ENCODE assay signal across 8 cellular contexts in genomic region chr5:142324871-142325676, GRCh38. TPM values are rescaled to one million over a fixed set of nuclear protein-coding genes. Genes with fewer than 3 reads are reported as not detected.
A peak's percentile ranks its signal among the peaks of the same experiment; 100 is the strongest.
DNase-seq lines count a peak whose midpoint lies in the region; ATAC-seq and TF ChIP-seq lines count a peak whose summit lies in the region.

TSS of gene SPRY4 (minus strand) at chr5:142325021. CDS start at chr5:142315108, 9,913 bp downstream.

- H2AK9ac ChIP-seq in IMR-90 (replicated peaks; ENCODE audit: low read depth, low read length, poor library complexity) = peak within 1 kb of the TSS; percentile 98

- peaks cover 68% of the 10 kb centered on the region for H3K27me3 Mint-ChIP-seq in activated T-cell treated with anti-CD3 and anti-CD28 coated beads, Interleukin-2, amount 50 U/mL, for 24 hours

- ATAC-seq in GM21528 (IDR thresholded peaks at IDR 0.05; ENCODE audit: low FRiP score, unreplicated experiment) (peak; percentile 79), IMR-90 (ENCODE audit: low read depth) (peak; percentile 40)

- no peaks in the 10 kb centered on the region; the same call in 1 of the 2 replicates for H3K36me3 ChIP-seq in IMR-90 (ENCODE audit: control insufficient read depth, insufficient read depth, low read length)
- H3K36me3 ChIP-seq in esophagus (ENCODE audit: control insufficient read depth in 2 of 2, insufficient read depth in 2 of 2, low read length in 1 of 2) = no peaks in the 10 kb centered on the region
- H3K36me3 ChIP-seq in mucosa of rectum (ENCODE audit: control insufficient read depth in 2 of 2, insufficient read depth in 2 of 2, low read length in 2 of 2) = no peaks in the 10 kb centered on the region

- in situ Hi-C loops in IMR-90 (cut with MboI; ENCODE audit: low sequenced_read_pairs) = loop anchor here (5.0 kb wide), 1 partner anchor 222 kb away; no protein-coding TSS in a partner anchor

- H3K27ac ChIP-seq in IMR-90 (ENCODE audit: insufficient read depth, low read length) (peak within 1 kb of the TSS; percentile 100), esophagus (ENCODE audit: low read depth in 2 of 2, low read length in 1 of 2) (peak within 1 kb of the TSS; percentile 74 to 87), mucosa of rectum (ENCODE audit: low read depth in 2 of 2, low read length in 2 of 2) (peak within 1 kb of the TSS; percentile 92 to 94)

- intact Hi-C loops in IMR-90 (cut with micrococcal nuclease) = loop anchor here (1.0 to 5.0 kb wide), 5 partner anchors 32 to 372 kb away; no protein-coding TSS in a partner anchor

- POLR2A ChIA-PET in IMR-90 (lab: Charles Lee; ENCODE audit: unreplicated experiment) = interaction anchor here (0.6 to 0.7 kb wide), 3 partner anchors 13 to 26 kb away, joined by 5 to 6 read pairs (median 6); no protein-coding TSS in a partner anchor

- peak within 1 kb of the TSS; percentile 80 for H3K27ac Mint-ChIP-seq in activated T-cell treated with anti-CD3 and anti-CD28 coated beads, Interleukin-2, amount 50 U/mL, for 24 hours

- no peak; the same call in 1 of the 2 replicates for TF ChIP-seq CTCF in IMR-90 (conservative IDR thresholded peaks at IDR 0.05; ENCODE audit: low read depth, low read length)

- H3K9me3 Mint-ChIP-seq in activated T-cell treated with anti-CD3 and anti-CD28 coated beads, Interleukin-2, amount 50 U/mL, for 24 hours = no peaks in the 10 kb centered on the region

- CTCF ChIA-PET in IMR-90 (lab: Yijun Ruan, JAX) = interaction anchor here (0.9 to 3.2 kb wide), 3 partner anchors 29 to 223 kb away, joined by 3 to 15 read pairs (median 4); no protein-coding TSS in a partner anchor

- peak within 1 kb of the TSS; percentile 97 for H3K4ac ChIP-seq in IMR-90 (ENCODE audit: low read depth, low read length)

- peak within 1 kb of the TSS; percentile 94 for H2BK120ac ChIP-seq in IMR-90 (ENCODE audit: low read depth, low read length)

- WGBS in IMR-90 (ENCODE audit: extremely low coverage in 2 of 2, insufficient read length in 1 of 2), 2 experiments = 0% methylated on average over 14 of the region's 52 CpGs; no CpG with 5 or more reads in 1 of the 2 experiments
- WGBS in esophagus, 2 donors = 0 to 1% methylated on average over 50 to 52 of the region's 52 CpGs

- H3K9me1 ChIP-seq in IMR-90 (ENCODE audit: insufficient read depth, low read length) = peaks cover 9% of the 10 kb centered on the region

- peaks cover 21 to 37% of the 10 kb centered on the region in 2 experiments for H3K79me1 ChIP-seq in IMR-90 (ENCODE audit: low read depth in 1 of 2, low read length in 2 of 2)

- peak within 1 kb of the TSS; percentile 98 to 99 for H4K8ac ChIP-seq in IMR-90 (ENCODE audit: low read depth in 2 of 2, low read length in 2 of 2)

- peak within 1 kb of the TSS; percentile 97 for H3K9ac ChIP-seq in IMR-90 (ENCODE audit: low read depth, low read length)
- H3K9ac ChIP-seq in mucosa of rectum (ENCODE audit: low read depth in 1 of 2, low read length in 2 of 2) = peak within 1 kb of the TSS; percentile 85 to 91

- peak within 1 kb of the TSS; percentile 98 for H3K23ac ChIP-seq in IMR-90 (ENCODE audit: low read depth, low read length)

- no TSS peak for BruUV-seq in IMR-90 (replicated peaks; lab: Mats Ljungman, UMichigan)

- peak within 1 kb of the TSS; percentile 97 for H2BK5ac ChIP-seq in IMR-90 (ENCODE audit: low read depth, low read length, poor library complexity, severe bottlenecking)

- peak within 1 kb of the TSS; percentile 83 for H3K4me3 Mint-ChIP-seq in activated T-cell treated with anti-CD3 and anti-CD28 coated beads, Interleukin-2, amount 50 U/mL, for 24 hours

- H3K4me1 Mint-ChIP-seq in activated T-cell treated with anti-CD3 and anti-CD28 coated beads, Interleukin-2, amount 50 U/mL, for 24 hours (ENCODE audit: low read depth) = peaks cover 49% of the 10 kb centered on the region

- H2BK15ac ChIP-seq in IMR-90 (ENCODE audit: low read depth, low read length) = peak within 1 kb of the TSS; percentile 99; the same call in 2 of the 3 replicates

- H3K4me1 ChIP-seq in IMR-90 (ENCODE audit: control insufficient read depth, insufficient read depth, low read length) (peaks cover 31% of the 10 kb centered on the region), esophagus (ENCODE audit: control insufficient read depth in 2 of 2, insufficient read depth in 2 of 2, low read length in 1 of 2) (peaks cover 8 to 13% of the 10 kb centered on the region in 2 donors), mucosa of rectum (ENCODE audit: control insufficient read depth in 2 of 2, insufficient read depth in 2 of 2, low read length in 2 of 2) (peaks cover 36 to 45% of the 10 kb centered on the region in 2 donors)

- peak within 1 kb of the TSS; percentile 96 for H3K4me2 ChIP-seq in IMR-90 (ENCODE audit: low read depth, low read length)

- DNase-seq in DMS 273 treated with DMSO at 0.1 percent for 48 hours (lab: John Stamatoyannopoulos, UW) = peak; percentile 92
- peak; percentile 98 for DNase-seq in IMR-90
- DNase-seq in OCI-M2 (lab: John Stamatoyannopoulos, UW; ENCODE audit: unreplicated experiment) = peak; percentile 85
- DNase-seq in activated T-cell treated with anti-CD3 and anti-CD28 coated beads, Interleukin-2, amount 50 U/mL, for 24 hours = peak; percentile 91
- DNase-seq in stimulated activated CD8-positive, alpha-beta memory T cell treated with anti-CD3 and anti-CD28 coated beads, Interleukin-4, amount 100 ng/mL, for 4 hours (ENCODE audit: low read depth in 2 of 2, low spot score in 1 of 2) = peak; percentile 63 to 64

- TF ChIP-seq RAD21 in IMR-90 (IDR thresholded peaks at IDR 0.05; ENCODE audit: low read length) = peak; percentile 30; the same call in 1 of the 2 replicates

- peak within 1 kb of the TSS; percentile 98 for H3K18ac ChIP-seq in IMR-90 (ENCODE audit: low read depth, low read length)

- H4K91ac ChIP-seq in IMR-90 (ENCODE audit: insufficient read depth, low read depth, low read length) = peak within 1 kb of the TSS; percentile 99

- H4K5ac ChIP-seq in IMR-90 (ENCODE audit: low read depth, low read length) = peak within 1 kb of the TSS; percentile 99

- H3K14ac ChIP-seq in IMR-90 (replicated peaks; ENCODE audit: low read depth, low read length) = peak within 1 kb of the TSS; percentile 99

- H4K20me1 ChIP-seq in IMR-90 (ENCODE audit: insufficient read depth, low read length) = peaks cover 47% of the 10 kb centered on the region

- no peaks in the 10 kb centered on the region for H3K27me3 ChIP-seq in IMR-90 (ENCODE audit: control insufficient read depth, insufficient read depth, low read length)
- peaks cover 0 to 5% of the 10 kb centered on the region in 2 donors for H3K27me3 ChIP-seq in esophagus (ENCODE audit: control insufficient read depth in 1 of 2, insufficient read depth in 2 of 2, low read length in 2 of 2)
- H3K27me3 ChIP-seq in mucosa of rectum (ENCODE audit: control insufficient read depth in 2 of 2, insufficient read depth in 2 of 2, low read length in 2 of 2) = peaks cover 0 to 3% of the 10 kb centered on the region in 2 donors

- H3K36me3 Mint-ChIP-seq in activated T-cell treated with anti-CD3 and anti-CD28 coated beads, Interleukin-2, amount 50 U/mL, for 24 hours (ENCODE audit: low read depth) = no peaks in the 10 kb centered on the region

- dilution Hi-C loops in IMR-90 (cut with HindIII; ENCODE audit: low sequenced_read_pairs, unreplicated experiment) = no loop called here

- peak within 1 kb of the TSS; percentile 96 for H3K56ac ChIP-seq in IMR-90 (ENCODE audit: extremely low read depth, insufficient read depth, low read length)

- H2BK20ac ChIP-seq in IMR-90 (ENCODE audit: low read depth, low read length) = peak within 1 kb of the TSS; percentile 30; the same call in 1 of the 2 replicates

- H2AFZ ChIP-seq in IMR-90 (replicated peaks; ENCODE audit: low read length, poor library complexity) = peak within 1 kb of the TSS; percentile 90

- H3K4me3 ChIP-seq in IMR-90 (ENCODE audit: insufficient read depth, low read depth, low read length) (peak within 1 kb of the TSS; percentile 68), esophagus (ENCODE audit: low read depth in 1 of 2, low read length in 2 of 2) (peak within 1 kb of the TSS; percentile 50 to 53), mucosa of rectum (ENCODE audit: low read length in 2 of 2) (peak within 1 kb of the TSS; percentile 84 to 85)

- no peaks in the 10 kb centered on the region for H3K9me3 ChIP-seq in IMR-90 (ENCODE audit: control insufficient read depth, insufficient read depth, low read length)
- no peaks in the 10 kb centered on the region for H3K9me3 ChIP-seq in esophagus (ENCODE audit: control insufficient read depth in 2 of 2, insufficient read depth in 1 of 2, low read depth in 1 of 2, low read length in 1 of 2)
- no peaks in the 10 kb centered on the region for H3K9me3 ChIP-seq in mucosa of rectum (ENCODE audit: control insufficient read depth in 2 of 2, low read length in 2 of 2)

- H2AK5ac ChIP-seq in IMR-90 (ENCODE audit: low read depth, low read length) = peak within 1 kb of the TSS; percentile 98

- TF ChIP-seq POLR2A in IMR-90 (IDR thresholded peaks at IDR 0.05; ENCODE audit: low read depth, low read length) = peak; percentile 98

TF ChIP-seq in IMR-90, 13 proteins besides CTCF, POLR2A, EP300 and RAD21:
- TF ChIP-seq USF2 (IDR thresholded peaks at IDR 0.05; ENCODE audit: low read depth, low read length) (peak; percentile 28; the same call in 1 of the 2 replicates), SMC3 (IDR thresholded peaks at IDR 0.05; ENCODE audit: low read depth, low read length) (0 out of 2 replicates have a peak, but pooled peaks have one; percentile 6), BHLHE40 (IDR thresholded peaks at IDR 0.05; ENCODE audit: low read depth, low read length) (no peak), CEBPB (IDR thresholded peaks at IDR 0.05; ENCODE audit: low read depth, low read length) (peak; percentile 100), MAZ (IDR thresholded peaks at IDR 0.05; ENCODE audit: borderline replicate concordance, low read depth, low read length) (peak; percentile 72; the same call in 1 of the 2 replicates), FOS (IDR thresholded peaks at IDR 0.05; ENCODE audit: low read depth, low read length) (no peak), MXI1 (IDR thresholded peaks at IDR 0.05; ENCODE audit: borderline replicate concordance, low read depth, low read length) (peak; percentile 80)

RNA-seq across cellular contexts. Expression of gene SPRY4, which starts in this region (rescaled TPM):
- 8.4 and 10.3 TPM in 2 replicates for total RNA-seq in IMR-90 (2012; rRNA removed)
- polyA plus RNA-seq in IMR-90 (2012; rRNA removed) (21.0 and 22.1 TPM in 2 replicates), esophagus (1 to 10 TPM in 1 of 2 donors, under 1 TPM in 1; 0.65 to 1.3 TPM)
- polyA plus RNA-seq in IMR-90 (2012; cell fraction: cytosol; rRNA removed) = 13.3 and 14.6 TPM in 2 replicates
- 59.8 and 89.3 TPM in 2 replicates for polyA plus RNA-seq in IMR-90 (2012; cell fraction: nucleus; rRNA removed; ENCODE audit: low replicate concordance)

Comparison
In these comparisons a context has a peak if more than half of its experiments do, and no peak if none do; other contexts are left out.
1. Peak in every context shown above with its lines: DNase-seq, ATAC-seq, H3K4me3 ChIP-seq and H3K27ac ChIP-seq.
2. RNA of gene SPRY4 (polyA plus RNA-seq): 13.3 to 89.3 TPM in IMR-90; 0.65 to 1.3 TPM in esophagus; every median in the first group is over 4 times any median in the second.